8 cellular contexts compared by ENCODE assay signal in genomic region chr1:185646202-185646683, GRCh38.
A peak's percentile ranks its signal among the peaks of the same experiment; 100 is the strongest.
DNase-seq lines count a peak whose midpoint lies in the region; ATAC-seq and TF ChIP-seq lines count a peak whose summit lies in the region.

No MANE protein-coding gene starts in this region.

- no peaks in the 10 kb centered on the region for H3K79me2 ChIP-seq in hepatocyte

- DNase-seq in NCI-H1048 (lab: John Stamatoyannopoulos, UW) (peak; percentile 100), ascending aorta (ENCODE audit: low spot score in 2 of 2) (peak in 1 of 2 donors; percentile 79), hepatocyte (ENCODE audit: low spot score) (peak; percentile 90), germinal center (ENCODE audit: low spot score) (no peak)
- no peak for DNase-seq in natural killer cell treated with Interleukin-12 subunit alpha and Interleukin-12 subunit beta and Interleukin-15 and Interleukin-18, amount 100 ng/mL, for 72 hours (ENCODE audit: low spot score)

- H4K20me1 ChIP-seq in hepatocyte (ENCODE audit: insufficient read depth, poor library complexity, severe bottlenecking) = no peaks in the 10 kb centered on the region

- TF ChIP-seq CTCF in ascending aorta (IDR thresholded peaks at IDR 0.05) (no peak), hepatocyte (IDR thresholded peaks at IDR 0.05; ENCODE audit: poor library complexity) (no peak)

- H3K27ac Mint-ChIP-seq in natural killer cell treated with Interleukin-12 subunit alpha and Interleukin-12 subunit beta and Interleukin-15 and Interleukin-18, amount 100 ng/mL, for 72 hours = peak overlapping the region in 1 of 2 donors; percentile 44

- intact Hi-C loops in ascending aorta (cut with DNase I) = no loop called here

- no peaks in the 10 kb centered on the region for H3K9me2 ChIP-seq in hepatocyte (replicated peaks; ENCODE audit: insufficient read depth)

- peak overlapping the region; percentile 71 for H3K9ac ChIP-seq in skeletal muscle satellite cell (ENCODE audit: low read depth, low read length)

- no peaks in the 10 kb centered on the region for H3K9me3 Mint-ChIP-seq in natural killer cell treated with Interleukin-12 subunit alpha and Interleukin-12 subunit beta and Interleukin-15 and Interleukin-18, amount 100 ng/mL, for 72 hours

- H3K27me3 ChIP-seq in ascending aorta = no peaks in the 10 kb centered on the region
- no peaks in the 10 kb centered on the region for H3K27me3 ChIP-seq in hepatocyte
- H3K27me3 ChIP-seq in skeletal muscle satellite cell (ENCODE audit: control insufficient read depth, insufficient read depth, low read length) = no peaks in the 10 kb centered on the region

- H3K27me3 Mint-ChIP-seq in natural killer cell treated with Interleukin-12 subunit alpha and Interleukin-12 subunit beta and Interleukin-15 and Interleukin-18, amount 100 ng/mL, for 72 hours = no peaks in the 10 kb centered on the region

- H3K4me1 ChIP-seq in ascending aorta (peaks cover 2 to 15% of the 10 kb centered on the region in 2 donors), hepatocyte (ENCODE audit: insufficient read depth) (peaks cover 20% of the 10 kb centered on the region), skeletal muscle satellite cell (ENCODE audit: control insufficient read depth, insufficient read depth, low read length) (peaks cover 28% of the 10 kb centered on the region)

- H3K36me3 Mint-ChIP-seq in natural killer cell treated with Interleukin-12 subunit alpha and Interleukin-12 subunit beta and Interleukin-15 and Interleukin-18, amount 100 ng/mL, for 72 hours = peaks cover 21% of the 10 kb centered on the region

- peak overlapping the region; percentile 48 to 63 for H3K27ac ChIP-seq in ascending aorta
- peak overlapping the region; percentile 68 for H3K27ac ChIP-seq in hepatocyte

- H3K9me3 ChIP-seq in ascending aorta (peaks cover 0 to 4% of the 10 kb centered on the region in 2 donors), hepatocyte (ENCODE audit: low read depth) (no peaks in the 10 kb centered on the region), skeletal muscle satellite cell (replicated peaks; ENCODE audit: low read length) (no peaks in the 10 kb centered on the region)

- peak; percentile 45 for ATAC-seq in GM18498 (IDR thresholded peaks at IDR 0.05; ENCODE audit: unreplicated experiment)
- ATAC-seq in natural killer cell treated with Interleukin-12 subunit alpha and Interleukin-12 subunit beta and Interleukin-15 and Interleukin-18, amount 100 ng/mL, for 72 hours = no peak
- no peak for ATAC-seq in HG03378 (IDR thresholded peaks at IDR 0.05; ENCODE audit: unreplicated experiment)

- peaks cover 30 to 35% of the 10 kb centered on the region in 2 donors for H3K4me1 Mint-ChIP-seq in natural killer cell treated with Interleukin-12 subunit alpha and Interleukin-12 subunit beta and Interleukin-15 and Interleukin-18, amount 100 ng/mL, for 72 hours (ENCODE audit: low read depth in 2 of 2)

- H3K36me3 ChIP-seq in ascending aorta (no peaks in the 10 kb centered on the region), hepatocyte (replicated peaks; ENCODE audit: insufficient read depth, low read depth) (no peaks in the 10 kb centered on the region), skeletal muscle satellite cell (ENCODE audit: insufficient read depth, low read length) (no peaks in the 10 kb centered on the region)

- H3K4me3 ChIP-seq in ascending aorta (peak overlapping the region; percentile 22 to 28), hepatocyte (no peak overlapping the region), skeletal muscle satellite cell (ENCODE audit: low read length) (peak overlapping the region; percentile 52)

- no peak overlapping the region for H2AFZ ChIP-seq in hepatocyte

- H3K4me2 ChIP-seq in hepatocyte = peak overlapping the region; percentile 60
- peak overlapping the region; percentile 76 for H3K4me2 ChIP-seq in skeletal muscle satellite cell (ENCODE audit: low read length)

- no peak overlapping the region for H3K4me3 Mint-ChIP-seq in natural killer cell treated with Interleukin-12 subunit alpha and Interleukin-12 subunit beta and Interleukin-15 and Interleukin-18, amount 100 ng/mL, for 72 hours

- WGBS in hepatocyte (ENCODE audit: low lambda C conversion rate, missing lambda C conversion rate) = 6% methylated on average over 3 of the region's 3 CpGs

Comparison
In these comparisons a context has a peak if more than half of its experiments do, and no peak if none do; other contexts are left out.
1. DNase-seq: peak in NCI-H1048 (single experiment) and hepatocyte (single experiment); none in natural killer cell treated with Interleukin-12 subunit alpha and Interleukin-12 subunit beta and Interleukin-15 and Interleukin-18, amount 100 ng/mL, for 72 hours (single experiment) and germinal center (single experiment).